ENCODE assay signal across 29 cellular contexts in the genomic region with DNA sequence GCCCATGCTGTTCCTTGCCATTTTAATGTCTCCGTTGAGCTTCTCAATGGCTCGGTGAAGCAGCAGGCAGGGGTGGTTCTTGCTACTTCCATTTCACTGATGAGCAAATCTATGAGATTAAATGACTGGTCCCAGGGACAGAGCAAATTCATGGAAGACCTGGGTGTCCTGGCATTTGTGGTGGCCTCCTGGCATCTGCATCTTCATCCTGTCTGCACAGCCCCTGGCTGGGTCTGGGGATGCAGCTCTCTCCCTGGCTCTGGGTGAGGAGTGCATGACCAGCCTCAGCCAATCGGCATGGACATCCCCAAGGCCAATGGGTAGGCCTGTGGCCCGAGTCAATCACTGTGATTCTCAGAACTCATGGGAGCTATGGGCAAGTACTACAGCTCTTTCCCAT.
"Had no signal": no experiment of that assay in that cellular context is flagged by ENCODE, and none has a peak within 500 bp of the region (broad histone marks: within the 10 kb centered on the region; RNA-seq: fewer than 3 reads in every experiment).

No MANE protein-coding gene starts in this region.

- H3K4me3 Mint-ChIP-seq: stimulated activated effector memory CD8-positive, alpha-beta T cell treated with anti-CD3 and anti-CD28 coated beads, Interleukin-12 subunit alpha, Interleukin-12 subunit beta, amount 100 ng/mL, for 72 hours; stimulated activated memory B cell treated with anti-CD40 and anti-IgM and Interleukin-4, amounts not matched to agents 10 μg/mL and 1 μg/mL and 100 μg/mL, for 72 hours; stimulated activated naive B cell treated with anti-CD40 and anti-IgM and Interleukin-4, amounts not matched to agents 10 μg/mL and 1 μg/mL and 100 μg/mL, for 72 hours; stimulated activated naive CD8-positive, alpha-beta T cell treated with anti-CD3 and anti-CD28 coated beads, Interleukin-15, amount 100 ng/mL, for 72 hours; stimulated activated naive CD8-positive, alpha-beta T cell treated with anti-CD3 and anti-CD28 coated beads, Interleukin-15, Interleukin-2, amounts not matched to agents 100 ng/mL and 50 ng/mL, for 24 hours; type B pancreatic cell had no signal

- H3K27ac Mint-ChIP-seq: stimulated activated effector memory CD8-positive, alpha-beta T cell treated with anti-CD3 and anti-CD28 coated beads, Interleukin-12 subunit alpha, Interleukin-12 subunit beta, amount 100 ng/mL, for 72 hours; stimulated activated memory B cell treated with anti-CD40 and anti-IgM and Interleukin-4, amounts not matched to agents 10 μg/mL and 1 μg/mL and 100 μg/mL, for 72 hours; stimulated activated naive B cell treated with anti-CD40 and anti-IgM and Interleukin-4, amounts not matched to agents 10 μg/mL and 1 μg/mL and 100 μg/mL, for 72 hours; stimulated activated naive CD8-positive, alpha-beta T cell treated with anti-CD3 and anti-CD28 coated beads, Interleukin-15, amount 100 ng/mL, for 72 hours; stimulated activated naive CD8-positive, alpha-beta T cell treated with anti-CD3 and anti-CD28 coated beads, Interleukin-15, Interleukin-2, amounts not matched to agents 100 ng/mL and 50 ng/mL, for 24 hours; type B pancreatic cell had no signal

- H3K27ac ChIP-seq: stomach, suprapubic skin, testis, thoracic aorta, thyroid gland, tibial artery, tibial nerve, transverse colon, upper lobe of left lung, upper lobe of right lung, uterus, vagina had no signal

- H3K9me3 ChIP-seq: stomach, suprapubic skin, testis, thoracic aorta, thyroid gland, tibial artery, tibial nerve, transverse colon, upper lobe of left lung, upper lobe of right lung, uterus, vagina had no signal

- DNase-seq: stimulated activated CD4-positive, alpha-beta T cell treated with anti-CD3 and anti-CD28 coated beads, Interleukin-2, amount 100 ng/mL, for 24 hours; stimulated activated CD4-positive, alpha-beta T cell treated with anti-CD3 and anti-CD28 coated beads, Interleukin-2, amount 100 ng/mL, for 48 hours; stimulated activated CD4-positive, alpha-beta T cell treated with anti-CD3 and anti-CD28 coated beads, Interleukin-4, amount 100 ng/mL, for 1 hour; stimulated activated CD4-positive, alpha-beta T cell treated with anti-CD3 and anti-CD28 coated beads, Interleukin-4, amount 100 ng/mL, for 4 hours; stimulated activated CD8-positive, alpha-beta memory T cell treated with anti-CD3 and anti-CD28 coated beads, Interleukin-4, amount 100 ng/mL, for 48 hours; stimulated activated naive B cell treated with anti-CD40 and anti-IgM and Interleukin-4, amounts not matched to agents 10 μg/mL and 1 μg/mL and 100 μg/mL, for 72 hours; stimulated activated naive CD4-positive, alpha-beta T cell; stimulated activated naive CD4-positive, alpha-beta T cell treated with Interleukin-2 at 50 U/mL for 16 hours; stimulated activated naive CD8-positive, alpha-beta T cell treated with anti-CD3 and anti-CD28 coated beads, Interleukin-15, amount 100 ng/mL, for 72 hours; stimulated activated naive CD8-positive, alpha-beta T cell treated with anti-CD3 and anti-CD28 coated beads, Interleukin-15, Interleukin-2, amounts not matched to agents 100 U/mL and 50 U/mL, for 24 hours; stomach; substantia nigra; testis; thyroid gland; tibial artery; transverse colon; trophoblast cell; upper lobe of left lung; upper lobe of right lung; uterus had no signal

- H3K36me3 ChIP-seq: stomach, suprapubic skin, thoracic aorta, thyroid gland, tibial artery, tibial nerve, transverse colon, upper lobe of left lung, upper lobe of right lung, uterus, vagina had no signal

- H3K4me3 ChIP-seq: stomach, suprapubic skin, testis, thoracic aorta, thyroid gland, tibial artery, tibial nerve, transverse colon, upper lobe of left lung, upper lobe of right lung, uterus, vagina had no signal

- H3K4me1 Mint-ChIP-seq: stimulated activated effector memory CD8-positive, alpha-beta T cell treated with anti-CD3 and anti-CD28 coated beads, Interleukin-12 subunit alpha, Interleukin-12 subunit beta, amount 100 ng/mL, for 72 hours; stimulated activated memory B cell treated with anti-CD40 and anti-IgM and Interleukin-4, amounts not matched to agents 10 μg/mL and 1 μg/mL and 100 μg/mL, for 72 hours; stimulated activated naive B cell treated with anti-CD40 and anti-IgM and Interleukin-4, amounts not matched to agents 10 μg/mL and 1 μg/mL and 100 μg/mL, for 72 hours had no signal

- H3K36me3 Mint-ChIP-seq: stimulated activated effector memory CD8-positive, alpha-beta T cell treated with anti-CD3 and anti-CD28 coated beads, Interleukin-12 subunit alpha, Interleukin-12 subunit beta, amount 100 ng/mL, for 72 hours; stimulated activated memory B cell treated with anti-CD40 and anti-IgM and Interleukin-4, amounts not matched to agents 10 μg/mL and 1 μg/mL and 100 μg/mL, for 72 hours; stimulated activated naive B cell treated with anti-CD40 and anti-IgM and Interleukin-4, amounts not matched to agents 10 μg/mL and 1 μg/mL and 100 μg/mL, for 72 hours; type B pancreatic cell had no signal

- H3K27me3 ChIP-seq: stomach, testis, thyroid gland, transverse colon, upper lobe of left lung, upper lobe of right lung, uterus, vagina had no signal

- H3K9me3 Mint-ChIP-seq: stimulated activated effector memory CD8-positive, alpha-beta T cell treated with anti-CD3 and anti-CD28 coated beads, Interleukin-12 subunit alpha, Interleukin-12 subunit beta, amount 100 ng/mL, for 72 hours; stimulated activated memory B cell treated with anti-CD40 and anti-IgM and Interleukin-4, amounts not matched to agents 10 μg/mL and 1 μg/mL and 100 μg/mL, for 72 hours; stimulated activated naive B cell treated with anti-CD40 and anti-IgM and Interleukin-4, amounts not matched to agents 10 μg/mL and 1 μg/mL and 100 μg/mL, for 72 hours; stimulated activated naive CD8-positive, alpha-beta T cell treated with anti-CD3 and anti-CD28 coated beads, Interleukin-15, amount 100 ng/mL, for 72 hours; stimulated activated naive CD8-positive, alpha-beta T cell treated with anti-CD3 and anti-CD28 coated beads, Interleukin-15, Interleukin-2, amounts not matched to agents 100 ng/mL and 50 ng/mL, for 24 hours; type B pancreatic cell had no signal

- ATAC-seq: stimulated activated effector memory CD8-positive, alpha-beta T cell treated with anti-CD3 and anti-CD28 coated beads, Interleukin-12 subunit alpha, Interleukin-12 subunit beta, amount 100 ng/mL, for 72 hours; stimulated activated memory B cell treated with anti-CD40 and anti-IgM and Interleukin-4, amounts not matched to agents 10 μg/mL and 1 μg/mL and 100 μg/mL, for 72 hours; stimulated activated naive B cell treated with anti-CD40 and anti-IgM and Interleukin-4, amounts not matched to agents 10 μg/mL and 1 μg/mL and 100 μg/mL, for 72 hours; stimulated activated naive CD8-positive, alpha-beta T cell treated with anti-CD3 and anti-CD28 coated beads, Interleukin-15, amount 100 ng/mL, for 72 hours; stimulated activated naive CD8-positive, alpha-beta T cell treated with anti-CD3 and anti-CD28 coated beads, Interleukin-15, Interleukin-2, amounts not matched to agents 100 U/mL and 50 U/mL, for 24 hours; upper lobe of right lung had no signal

- FAIRE-seq: urothelium cell line had no signal
